In the genomic region with DNA sequence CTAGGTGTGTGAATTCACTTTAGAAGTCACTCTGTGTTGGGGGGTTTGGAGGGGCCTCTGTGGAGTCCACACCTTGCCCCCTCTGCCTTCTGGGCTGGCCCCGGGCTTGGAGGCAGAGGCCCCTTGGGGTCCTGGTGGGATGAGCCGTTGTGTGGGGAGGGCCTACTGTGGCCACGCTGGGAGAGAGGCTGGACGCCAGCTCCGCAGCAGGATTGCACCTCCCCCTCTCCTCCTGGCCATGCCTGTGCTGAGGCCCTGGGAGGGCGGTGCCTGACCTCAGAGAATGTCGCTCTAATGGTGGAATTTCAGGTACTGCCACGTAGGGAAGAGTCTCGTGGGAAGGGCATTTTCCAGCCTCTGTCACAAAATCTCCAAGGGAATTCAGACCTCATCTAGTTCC, we compare ENCODE assay signal across 17 cellular contexts.
DNase-seq lines count a peak whose midpoint lies in the region; ATAC-seq and TF ChIP-seq lines count a peak whose summit lies in the region.
"Had no signal": no experiment of that assay in that cellular context is flagged by ENCODE, and none has a peak within 500 bp of the region (broad histone marks: within the 10 kb centered on the region; RNA-seq: fewer than 3 reads in every experiment).

No MANE protein-coding gene starts in this region.

- no peak overlapping the region for H3K18ac ChIP-seq in trophoblast cell (ENCODE audit: low read length)

- H3K36me3 ChIP-seq in RWPE2 (ENCODE audit: low read depth) (no peaks in the 10 kb centered on the region), trophoblast cell (ENCODE audit: control insufficient read depth in 1 of 2, insufficient read depth in 2 of 2, low read length in 2 of 2) (peaks cover 15 to 17% of the 10 kb centered on the region in 2 experiments)
- H3K36me3 ChIP-seq: BLaER1 treated with 17β-estradiol and CSF1 and Interleukin-3, amounts not matched to agents 10 nM and 100 nM; Peyer's patch had no signal

- H3K9ac ChIP-seq in trophoblast cell (ENCODE audit: low read length), result no peak overlapping the region
- H3K9ac ChIP-seq: BLaER1 treated with 17β-estradiol and CSF1 and Interleukin-3, amounts not matched to agents 10 nM and 100 nM had no signal

- no peak overlapping the region for H4K91ac ChIP-seq in trophoblast cell (ENCODE audit: low read depth, low read length)

- H4K8ac ChIP-seq in trophoblast cell (ENCODE audit: low read depth, low read length), result no peak overlapping the region

- no peak overlapping the region for H3K4me2 ChIP-seq in trophoblast cell (ENCODE audit: low read length)

- H3K27me3 ChIP-seq in RWPE2 (ENCODE audit: insufficient read depth, poor library complexity, severe bottlenecking), result no peaks in the 10 kb centered on the region
- H3K27me3 ChIP-seq in trophoblast cell (ENCODE audit: insufficient read depth, low read length), result no peaks in the 10 kb centered on the region
- H3K27me3 ChIP-seq: Peyer's patch had no signal

- peak; percentile 43 for DNase-seq in ELF-1 (ENCODE audit: low read depth, low spot score)
- peak; percentile 28 for DNase-seq in RWPE2 (ENCODE audit: low spot score)
- peak; percentile 77 for DNase-seq in iPS-NIHi11 (ENCODE audit: low spot score)
- peak; percentile 64 to 74 for DNase-seq in trophoblast cell
- DNase-seq in HUDEP-2 (lab: John Stamatoyannopoulos, UW; ENCODE audit: unreplicated experiment in 76 of 76), result no peak
- DNase-seq in NCI-H526 treated with DMSO at 0.1 percent for 48 hours (lab: John Stamatoyannopoulos, UW), result no peak
- no peak for DNase-seq in NCI-H524 treated with DMSO at 0.1 percent for 48 hours (lab: John Stamatoyannopoulos, UW)
- DNase-seq: CD8-positive, alpha-beta memory T cell; DMS53; H9; Karpas-422; NCI-H1048; NCI-H1436; NCI-H1930; NCI-H345 had no signal

- no peak overlapping the region for H2BK5ac ChIP-seq in trophoblast cell (ENCODE audit: low read depth, low read length, poor library complexity)

- no peak overlapping the region for H2AFZ ChIP-seq in trophoblast cell (ENCODE audit: insufficient read depth, low read length, poor library complexity)

- no peaks in the 10 kb centered on the region for H3K4me1 ChIP-seq in RWPE2 (ENCODE audit: insufficient read depth, poor library complexity, severe bottlenecking)
- peaks cover 7 to 8% of the 10 kb centered on the region in 2 experiments for H3K4me1 ChIP-seq in trophoblast cell (ENCODE audit: control insufficient read depth in 1 of 2, insufficient read depth in 2 of 2, low read length in 2 of 2)
- H3K4me1 ChIP-seq: Peyer's patch had no signal

- H2AK5ac ChIP-seq in trophoblast cell (ENCODE audit: low read length), result no peak overlapping the region

- no peak overlapping the region for H3K27ac ChIP-seq in RWPE2 (ENCODE audit: poor library complexity, severe bottlenecking)
- H3K27ac ChIP-seq in trophoblast cell (ENCODE audit: low read depth, low read length), result no peak overlapping the region
- H3K27ac ChIP-seq: BLaER1 treated with 17β-estradiol and CSF1 and Interleukin-3, amounts not matched to agents 10 nM and 100 nM; Peyer's patch had no signal

- H3K79me2 ChIP-seq in trophoblast cell (ENCODE audit: control insufficient read depth, insufficient read depth, low read length, poor library complexity), result no peaks in the 10 kb centered on the region

- no peak overlapping the region for H2BK12ac ChIP-seq in trophoblast cell (ENCODE audit: low read length)

- H3K14ac ChIP-seq in trophoblast cell (ENCODE audit: low read length), result no peak overlapping the region

- no peak overlapping the region for H3K4ac ChIP-seq in trophoblast cell (ENCODE audit: low read depth, low read length)

- no peaks in the 10 kb centered on the region for H3K79me1 ChIP-seq in trophoblast cell (ENCODE audit: low read length)

- no peak for ATAC-seq in RWPE2 (ENCODE audit: low read depth)

- H3K4me3 ChIP-seq in RWPE2 (ENCODE audit: severe bottlenecking) (no peak overlapping the region), trophoblast cell (ENCODE audit: low read depth, low read length) (no peak overlapping the region)
- H3K4me3 ChIP-seq: BLaER1 treated with 17β-estradiol and CSF1 and Interleukin-3, amounts not matched to agents 10 nM and 100 nM; Peyer's patch had no signal

- no peak overlapping the region for H4K12ac ChIP-seq in trophoblast cell (ENCODE audit: low read depth, low read length)

- no peak for TF ChIP-seq CTCF in RWPE2 (IDR thresholded peaks at IDR 0.05; ENCODE audit: poor library complexity, severe bottlenecking)

- no peak overlapping the region for H3K23ac ChIP-seq in trophoblast cell (ENCODE audit: low read length)

- H2BK120ac ChIP-seq in trophoblast cell (ENCODE audit: insufficient read depth, low read length, poor library complexity), result no peak overlapping the region

- H3K9me3 ChIP-seq in RWPE2 (ENCODE audit: severe bottlenecking) (no peaks in the 10 kb centered on the region), trophoblast cell (ENCODE audit: insufficient read depth, low read depth, low read length) (no peaks in the 10 kb centered on the region)
- H3K9me3 ChIP-seq: BLaER1 treated with 17β-estradiol and CSF1 and Interleukin-3, amounts not matched to agents 10 nM and 100 nM; Peyer's patch had no signal

- no CpG with 5 or more reads among the region's 9 CpGs for whole genome bisulfite sequencing in trophoblast cell (ENCODE audit: extremely low coverage, insufficient coverage, insufficient read length)

Comparison
In these comparisons a context has a peak if more than half of its experiments do, and no peak if none do; other contexts are left out.
1. DNase-seq: peak in ELF-1 (single experiment), RWPE2 (single experiment), iPS-NIHi11 (single experiment) and trophoblast cell (2 of 2); none in HUDEP-2 (0 of 76), NCI-H526 treated with DMSO at 0.1 percent for 48 hours (single experiment) and NCI-H524 treated with DMSO at 0.1 percent for 48 hours (single experiment).